18 cellular contexts compared by ENCODE assay signal in genomic region chr19:54485846-54486245, GRCh38. TPM values are rescaled to one million over a fixed set of nuclear protein-coding genes. Genes with fewer than 3 reads are reported as not detected.
"Had no signal": no experiment of that assay in that cellular context is flagged by ENCODE, and none has a peak within 500 bp of the region (broad histone marks: within the 10 kb centered on the region; RNA-seq: fewer than 3 reads in every experiment).

No MANE protein-coding gene starts in this region.

- ATAC-seq: activated T-helper 17 cell treated with anti-CD3 and anti-CD28 coated beads, Interleukin-2, amount 50 U/mL, for 72 hours; stimulated activated naive CD8-positive, alpha-beta T cell treated with anti-CD3 and anti-CD28 coated beads, Interleukin-15, amount 100 ng/mL, for 72 hours; upper lobe of right lung had no signal

- H3K4me1 ChIP-seq: ascending aorta, sigmoid colon, testis, upper lobe of right lung had no signal

- H3K4me3 ChIP-seq: ascending aorta, cardiac muscle cell, left ventricle myocardium inferior, sigmoid colon, spleen, testis, upper lobe of right lung had no signal

- H3K27ac ChIP-seq: ascending aorta, cardiac muscle cell, left ventricle myocardium inferior, sigmoid colon, spleen, testis, upper lobe of right lung had no signal

- DNase-seq: activated CD4-positive, CD25-positive, alpha-beta regulatory T cell treated with anti-CD3 and anti-CD28 coated beads, Interleukin-2, amount 50 U/mL, for 72 hours; activated naive CD4-positive, alpha-beta T cell treated with anti-CD3 and anti-CD28 coated beads for 36 hours; hippocampal formation; left ventricle myocardium inferior; mesenchymal stem cell; sigmoid colon; spleen; stimulated activated naive CD8-positive, alpha-beta T cell treated with anti-CD3 and anti-CD28 coated beads, Interleukin-15, amount 100 ng/mL, for 72 hours; T-helper 9 cell; testis; upper lobe of right lung had no signal

- H3K9me3 ChIP-seq: ascending aorta, left ventricle myocardium inferior, sigmoid colon, spleen, testis, upper lobe of right lung had no signal

- H3K36me3 ChIP-seq: ascending aorta, cardiac muscle cell, left ventricle myocardium inferior, sigmoid colon, spleen, upper lobe of right lung had no signal

- H3K27me3 ChIP-seq: ascending aorta, cardiac muscle cell, testis had no signal

RNA-seq across cellular contexts. Expression of gene CDC42EP5, which starts 12.8 kb away (rescaled TPM):
- total RNA-seq: activated naive CD4-positive, alpha-beta T cell treated with anti-CD3 and anti-CD28 coated beads for 36 hours; activated T-helper 17 cell treated with anti-CD3 and anti-CD28 coated beads, Interleukin-2, amount 50 U/mL, for 72 hours had no signal
- polyA plus RNA-seq: neural cell had no signal

RNA-seq across cellular contexts. Expression of gene LAIR2, which starts 16.8 kb away (rescaled TPM):
- total RNA-seq: ascending aorta, cardiac muscle cell, kidney, left ventricle myocardium inferior, omental fat pad, pulmonary artery endothelial cell, sigmoid colon, testis, upper lobe of right lung had no signal
- polyA plus RNA-seq: cardiac muscle cell, neural cell had no signal

RNA-seq across cellular contexts. Expression of gene LENG9, which starts 22.3 kb away (rescaled TPM):
- polyA plus RNA-seq: cardiac muscle cell had no signal
